In genomic region chr16:2881783-2882459, GRCh38 we compare ENCODE assay signal across 1 cellular context.
TF ChIP-seq lines count a peak whose summit lies in the region.
"Not testable (repeated sequence)": the region's sequence is repeated elsewhere in the genome, so short reads cannot be mapped to it uniquely, and the experiment has no call there.

No MANE protein-coding gene starts in this region.

TF ChIP-seq in HepG2, 621 proteins besides CTCF, POLR2A, EP300 and RAD21:
- 0 out of 2 replicates have a peak, but pooled peaks have one; percentile 21 for TF ChIP-seq ZNF670 (CRISPR knock-in tag; IDR thresholded peaks at IDR 0.05; ENCODE audit: borderline replicate concordance)
- not testable (repeated sequence) for TF ChIP-seq NONO (IDR thresholded peaks at IDR 0.05)
- TF ChIP-seq NONO (CRISPR knock-in tag; conservative IDR thresholded peaks at IDR 0.05): 0 out of 2 replicates have a peak, but pooled peaks have one; percentile 19
- 0 out of 2 replicates have a peak, but pooled peaks have one; percentile 32 for TF ChIP-seq ZBTB7A (CRISPR knock-in tag; IDR thresholded peaks at IDR 0.05)
- TF ChIP-seq ZFP82 (CRISPR knock-in tag; IDR thresholded peaks at IDR 0.05; ENCODE audit: borderline replicate concordance): 0 out of 2 replicates have a peak, but pooled peaks have one; percentile 51
- TF ChIP-seq ZNF883 (CRISPR knock-in tag; IDR thresholded peaks at IDR 0.05; ENCODE audit: not compliant biosample characterization): peak; percentile 13
- peak; percentile 38; the same call in 1 of the 2 replicates for TF ChIP-seq SIN3A (IDR thresholded peaks at IDR 0.05; ENCODE audit: borderline replicate concordance, low read depth, low read length)
- TF ChIP-seq SAP130 (CRISPR knock-in tag; IDR thresholded peaks at IDR 0.05; ENCODE audit: low read depth): peak; percentile 4; the same call in 1 of the 2 replicates
- TF ChIP-seq PCBP1 (IDR thresholded peaks at IDR 0.05; ENCODE audit: borderline replicate concordance, low read depth, low read length): 0 out of 2 replicates have a peak, but pooled peaks have one; percentile 1
- TF ChIP-seq, protein P1, sequence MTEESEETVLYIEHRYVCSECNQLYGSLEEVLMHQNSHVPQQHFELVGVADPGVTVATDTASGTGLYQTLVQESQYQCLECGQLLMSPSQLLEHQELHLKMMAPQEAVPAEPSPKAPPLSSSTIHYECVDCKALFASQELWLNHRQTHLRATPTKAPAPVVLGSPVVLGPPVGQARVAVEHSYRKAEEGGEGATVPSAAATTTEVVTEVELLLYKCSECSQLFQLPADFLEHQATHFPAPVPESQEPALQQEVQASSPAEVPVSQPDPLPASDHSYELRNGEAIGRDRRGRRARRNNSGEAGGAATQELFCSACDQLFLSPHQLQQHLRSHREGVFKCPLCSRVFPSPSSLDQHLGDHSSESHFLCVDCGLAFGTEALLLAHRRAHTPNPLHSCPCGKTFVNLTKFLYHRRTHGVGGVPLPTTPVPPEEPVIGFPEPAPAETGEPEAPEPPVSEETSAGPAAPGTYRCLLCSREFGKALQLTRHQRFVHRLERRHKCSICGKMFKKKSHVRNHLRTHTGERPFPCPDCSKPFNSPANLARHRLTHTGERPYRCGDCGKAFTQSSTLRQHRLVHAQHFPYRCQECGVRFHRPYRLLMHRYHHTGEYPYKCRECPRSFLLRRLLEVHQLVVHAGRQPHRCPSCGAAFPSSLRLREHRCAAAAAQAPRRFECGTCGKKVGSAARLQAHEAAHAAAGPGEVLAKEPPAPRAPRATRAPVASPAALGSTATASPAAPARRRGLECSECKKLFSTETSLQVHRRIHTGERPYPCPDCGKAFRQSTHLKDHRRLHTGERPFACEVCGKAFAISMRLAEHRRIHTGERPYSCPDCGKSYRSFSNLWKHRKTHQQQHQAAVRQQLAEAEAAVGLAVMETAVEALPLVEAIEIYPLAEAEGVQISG (CRISPR knock-in tag; IDR thresholded peaks at IDR 0.05): 0 out of 2 replicates have a peak, but pooled peaks have one; percentile 3
- TF ChIP-seq THAP7 (CRISPR knock-in tag; IDR thresholded peaks at IDR 0.05): 0 out of 2 replicates have a peak, but pooled peaks have one; percentile 35
- TF ChIP-seq, protein P2, sequence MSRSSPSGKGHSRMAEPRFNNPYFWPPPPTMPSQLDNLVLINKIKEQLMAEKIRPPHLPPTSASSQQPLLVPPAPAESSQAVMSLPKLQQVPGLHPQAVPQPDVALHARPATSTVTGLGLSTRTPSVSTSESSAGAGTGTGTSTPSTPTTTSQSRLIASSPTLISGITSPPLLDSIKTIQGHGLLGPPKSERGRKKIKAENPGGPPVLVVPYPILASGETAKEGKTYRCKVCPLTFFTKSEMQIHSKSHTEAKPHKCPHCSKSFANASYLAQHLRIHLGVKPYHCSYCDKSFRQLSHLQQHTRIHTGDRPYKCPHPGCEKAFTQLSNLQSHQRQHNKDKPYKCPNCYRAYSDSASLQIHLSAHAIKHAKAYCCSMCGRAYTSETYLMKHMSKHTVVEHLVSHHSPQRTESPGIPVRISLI (CRISPR knock-in tag; IDR thresholded peaks at IDR 0.05; ENCODE audit: borderline replicate concordance): peak; percentile 44; the same call in 1 of the 2 replicates
- 0 out of 2 replicates have a peak, but pooled peaks have one; percentile 38 for TF ChIP-seq ADNP (CRISPR knock-in tag; IDR thresholded peaks at IDR 0.05)
- TF ChIP-seq, protein P3, sequence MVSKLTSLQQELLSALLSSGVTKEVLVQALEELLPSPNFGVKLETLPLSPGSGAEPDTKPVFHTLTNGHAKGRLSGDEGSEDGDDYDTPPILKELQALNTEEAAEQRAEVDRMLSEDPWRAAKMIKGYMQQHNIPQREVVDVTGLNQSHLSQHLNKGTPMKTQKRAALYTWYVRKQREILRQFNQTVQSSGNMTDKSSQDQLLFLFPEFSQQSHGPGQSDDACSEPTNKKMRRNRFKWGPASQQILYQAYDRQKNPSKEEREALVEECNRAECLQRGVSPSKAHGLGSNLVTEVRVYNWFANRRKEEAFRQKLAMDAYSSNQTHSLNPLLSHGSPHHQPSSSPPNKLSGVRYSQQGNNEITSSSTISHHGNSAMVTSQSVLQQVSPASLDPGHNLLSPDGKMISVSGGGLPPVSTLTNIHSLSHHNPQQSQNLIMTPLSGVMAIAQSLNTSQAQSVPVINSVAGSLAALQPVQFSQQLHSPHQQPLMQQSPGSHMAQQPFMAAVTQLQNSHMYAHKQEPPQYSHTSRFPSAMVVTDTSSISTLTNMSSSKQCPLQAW (CRISPR knock-in tag; IDR thresholded peaks at IDR 0.05): peak; percentile 27; the same call in 1 of the 2 replicates
TF ChIP-seq in HepG2: peak in this region for 13; not testable (repeated sequence) for 608.
